In the genomic region with DNA sequence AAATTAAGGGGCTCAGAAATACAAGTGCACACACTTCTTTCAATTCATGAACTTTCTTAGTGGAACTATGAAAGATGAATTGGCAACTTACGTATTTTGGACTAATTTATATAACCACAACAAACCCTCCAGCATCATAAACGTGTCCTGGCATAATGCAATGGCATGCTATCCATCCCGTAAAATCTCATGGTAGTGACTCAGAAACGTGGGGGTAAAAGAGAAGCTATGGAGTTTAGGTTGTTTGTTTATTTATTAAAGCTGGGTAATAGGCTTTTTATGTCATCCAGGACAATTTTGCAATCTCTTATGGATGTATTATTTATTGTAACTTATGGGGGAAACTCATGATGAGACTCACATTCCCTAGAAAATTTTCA, we compare ENCODE assay signal across 23 cellular contexts.
DNase-seq lines count a peak whose midpoint lies in the region; FAIRE-seq and TF ChIP-seq lines count a peak whose summit lies in the region.
"Had no signal": no experiment of that assay in that cellular context is flagged by ENCODE, and none has a peak within 500 bp of the region (broad histone marks: within the 10 kb centered on the region; RNA-seq: fewer than 3 reads in every experiment).

No MANE protein-coding gene starts in this region.

- no peak overlapping the region for H3K14ac ChIP-seq in trophoblast cell (ENCODE audit: low read length)

- TF ChIP-seq POLR2A in breast epithelium (IDR thresholded peaks at IDR 0.05) (no peak), esophagus muscularis mucosa (IDR thresholded peaks at IDR 0.05; ENCODE audit: low read depth) (no peak)

- FAIRE-seq in bronchial epithelial cell (lab: Jason Lieb, UNC): no peak
- FAIRE-seq: G401.6, GM12891, GM19239, K562 had no signal

- no peak overlapping the region for H2BK120ac ChIP-seq in trophoblast cell (ENCODE audit: insufficient read depth, low read length, poor library complexity)

- H3K4me1 Mint-ChIP-seq in MCF 10A (ENCODE audit: insufficient read depth, unreplicated experiment): peaks cover 8% of the 10 kb centered on the region
- peaks cover 11% of the 10 kb centered on the region for H3K4me1 Mint-ChIP-seq in nephron progenitor cell
- H3K4me1 Mint-ChIP-seq: B cell had no signal

- no peak overlapping the region for H3K4me2 ChIP-seq in trophoblast cell (ENCODE audit: low read length)
- H3K4me2 ChIP-seq: BLaER1 treated with 17β-estradiol and CSF1 and Interleukin-3, amounts not matched to agents 10 nM and 100 nM had no signal

- no CpG with 5 or more reads among the region's 4 CpGs for WGBS in trophoblast cell (ENCODE audit: extremely low coverage, insufficient coverage, insufficient read length)
- WGBS in esophagus muscularis mucosa: 81% methylated on average over 4 of the region's 4 CpGs

- H3K9ac ChIP-seq in trophoblast cell (ENCODE audit: low read length): no peak overlapping the region
- H3K9ac ChIP-seq: BLaER1 treated with 17β-estradiol and CSF1 and Interleukin-3, amounts not matched to agents 10 nM and 100 nM had no signal

- TF ChIP-seq CTCF in MCF 10A (IDR thresholded peaks at IDR 0.05; ENCODE audit: unreplicated experiment): no peak
- no peak for TF ChIP-seq CTCF in breast epithelium (IDR thresholded peaks at IDR 0.05)
- no peak for TF ChIP-seq CTCF in RWPE1 (conservative IDR thresholded peaks at IDR 0.05; ENCODE audit: low read depth)
- TF ChIP-seq CTCF in bronchial epithelial cell (IDR thresholded peaks at IDR 0.05; ENCODE audit: insufficient read depth, low read length, severe bottlenecking): no peak
- no peak for TF ChIP-seq CTCF in nephron progenitor cell (IDR thresholded peaks at IDR 0.05)
- TF ChIP-seq CTCF in esophagus muscularis mucosa (IDR thresholded peaks at IDR 0.05): no peak

- H3K27me3 Mint-ChIP-seq in MCF 10A (ENCODE audit: insufficient read depth, unreplicated experiment) (peaks cover 15% of the 10 kb centered on the region), nephron progenitor cell (ENCODE audit: low read depth, poor library complexity) (no peaks in the 10 kb centered on the region)

- no TSS peak for BruUV-seq in MCF 10A (replicated peaks; lab: Mats Ljungman, UMichigan)

- H3K36me3 ChIP-seq in breast epithelium (no peaks in the 10 kb centered on the region), bronchial epithelial cell (ENCODE audit: control insufficient read depth, insufficient read depth, low read length) (no peaks in the 10 kb centered on the region), trophoblast cell (ENCODE audit: control insufficient read depth in 1 of 2, insufficient read depth in 2 of 2, low read length in 2 of 2) (no peaks in the 10 kb centered on the region), esophagus muscularis mucosa (no peaks in the 10 kb centered on the region)
- H3K36me3 ChIP-seq: BLaER1 treated with 17β-estradiol and CSF1 and Interleukin-3, amounts not matched to agents 10 nM and 100 nM had no signal

- H4K8ac ChIP-seq in trophoblast cell (ENCODE audit: low read depth, low read length): no peak overlapping the region

- no peak overlapping the region for H3K23ac ChIP-seq in trophoblast cell (ENCODE audit: low read length)

- peak; percentile 77 for DNase-seq in MCF 10A (ENCODE audit: unreplicated experiment)
- no peak for DNase-seq in breast epithelium (ENCODE audit: low spot score in 2 of 2)
- peak; percentile 7 for DNase-seq in RWPE1 (ENCODE audit: low spot score)
- peak; percentile 17 for DNase-seq in bronchial epithelial cell (ENCODE audit: low read depth)
- DNase-seq in trophoblast cell: peak; percentile 10 to 12
- DNase-seq in HuH-7.5 (ENCODE audit: low spot score): no peak
- DNase-seq in nephron progenitor cell: no peak
- no peak for DNase-seq in esophagus muscularis mucosa (ENCODE audit: extremely low spot score)
- DNase-seq: 8988T; Calu3; CD8-positive, alpha-beta T cell; DMS79 treated with DMSO at 0.1 percent for 48 hours; EL; GOT3; H7; IMR-90 had no signal

- no peaks in the 10 kb centered on the region for H3K79me1 ChIP-seq in trophoblast cell (ENCODE audit: low read length)

- no peak for TF ChIP-seq EP300 in esophagus muscularis mucosa (IDR thresholded peaks at IDR 0.05)

- no peak overlapping the region for H2BK12ac ChIP-seq in trophoblast cell (ENCODE audit: low read length)

- H3K18ac ChIP-seq in trophoblast cell (ENCODE audit: low read length): no peak overlapping the region

- no peak overlapping the region for H3K4ac ChIP-seq in trophoblast cell (ENCODE audit: low read depth, low read length)

- H2BK5ac ChIP-seq in trophoblast cell (ENCODE audit: low read depth, low read length, poor library complexity): no peak overlapping the region

- no peaks in the 10 kb centered on the region for H3K9me3 Mint-ChIP-seq in MCF 10A (ENCODE audit: unreplicated experiment)
- H3K9me3 Mint-ChIP-seq in nephron progenitor cell: no peaks in the 10 kb centered on the region
- H3K9me3 Mint-ChIP-seq: CD8-positive, alpha-beta T cell had no signal

- no peak overlapping the region for H3K27ac ChIP-seq in breast epithelium
- no peak overlapping the region for H3K27ac ChIP-seq in RWPE1
- H3K27ac ChIP-seq in trophoblast cell (ENCODE audit: low read depth, low read length): no peak overlapping the region
- H3K27ac ChIP-seq in esophagus muscularis mucosa (replicated peaks in 1 of 4): no peak overlapping the region
- H3K27ac ChIP-seq: BLaER1 treated with 17β-estradiol and CSF1 and Interleukin-3, amounts not matched to agents 10 nM and 100 nM; HL-60 had no signal

- CTCF ChIA-PET in MCF 10A (lab: Yijun Ruan, JAX) (interaction anchor here (0.5 to 6.1 kb wide), 6 partner anchors 15 to 497 kb away, joined by 3 to 32 read pairs (median 4); no protein-coding TSS in a partner anchor), RWPE1 (lab: Yijun Ruan, JAX) (interaction anchor here (0.6 kb wide), 3 partner anchors 21 to 1950 kb away, joined by 3 to 4 read pairs (median 4); no protein-coding TSS in a partner anchor)

- no peak overlapping the region for H2AFZ ChIP-seq in trophoblast cell (ENCODE audit: insufficient read depth, low read length, poor library complexity)

- H3K4me3 ChIP-seq in breast epithelium: no peak overlapping the region
- H3K4me3 ChIP-seq in bronchial epithelial cell (ENCODE audit: low read depth, low read length): no peak overlapping the region
- no peak overlapping the region for H3K4me3 ChIP-seq in trophoblast cell (ENCODE audit: low read depth, low read length)
- no peak overlapping the region for H3K4me3 ChIP-seq in esophagus muscularis mucosa
- H3K4me3 ChIP-seq: BLaER1 treated with 17β-estradiol and CSF1 and Interleukin-3, amounts not matched to agents 10 nM and 100 nM; K562 had no signal

- H3K27ac Mint-ChIP-seq in MCF 10A (ENCODE audit: low read depth, unreplicated experiment): no peak overlapping the region
- H3K27ac Mint-ChIP-seq in nephron progenitor cell: no peak overlapping the region
- H3K27ac Mint-ChIP-seq: B cell; CD8-positive, alpha-beta T cell had no signal

- intact Hi-C loops in MCF 10A (cut with micrococcal nuclease): no loop called here
- intact Hi-C loops in breast epithelium (cut with DNase I; ENCODE audit: low total_unique reads): no loop called here
- intact Hi-C loops in esophagus muscularis mucosa (cut with DNase I): no loop called here

- H3K4me1 ChIP-seq in breast epithelium: no peaks in the 10 kb centered on the region
- H3K4me1 ChIP-seq in trophoblast cell (ENCODE audit: control insufficient read depth in 1 of 2, insufficient read depth in 2 of 2, low read length in 2 of 2): no peaks in the 10 kb centered on the region
- no peaks in the 10 kb centered on the region for H3K4me1 ChIP-seq in esophagus muscularis mucosa
- H3K4me1 ChIP-seq: BLaER1 treated with 17β-estradiol and CSF1 and Interleukin-3, amounts not matched to agents 10 nM and 100 nM had no signal

- H3K79me2 ChIP-seq in trophoblast cell (ENCODE audit: control insufficient read depth, insufficient read depth, low read length, poor library complexity): no peaks in the 10 kb centered on the region

- no peak overlapping the region for H2AK5ac ChIP-seq in trophoblast cell (ENCODE audit: low read length)

- no peak overlapping the region for H4K12ac ChIP-seq in trophoblast cell (ENCODE audit: low read depth, low read length)

- H3K27me3 ChIP-seq in breast epithelium (peaks cover 0 to 5% of the 10 kb centered on the region in 2 donors), bronchial epithelial cell (ENCODE audit: control insufficient read depth, insufficient read depth, low read length) (no peaks in the 10 kb centered on the region), trophoblast cell (ENCODE audit: insufficient read depth, low read length) (no peaks in the 10 kb centered on the region), esophagus muscularis mucosa (peaks cover 0 to 20% (median 0%) of the 10 kb centered on the region in 4 donors)
- H3K27me3 ChIP-seq: BLaER1 treated with 17β-estradiol and CSF1 and Interleukin-3, amounts not matched to agents 10 nM and 100 nM had no signal

- H3K9me3 ChIP-seq in breast epithelium (no peaks in the 10 kb centered on the region), trophoblast cell (ENCODE audit: insufficient read depth, low read depth, low read length) (no peaks in the 10 kb centered on the region), esophagus muscularis mucosa (no peaks in the 10 kb centered on the region)

- H3K36me3 Mint-ChIP-seq in MCF 10A (ENCODE audit: insufficient read depth, unreplicated experiment) (no peaks in the 10 kb centered on the region), nephron progenitor cell (ENCODE audit: low read depth) (no peaks in the 10 kb centered on the region)
- H3K36me3 Mint-ChIP-seq: CD8-positive, alpha-beta T cell had no signal

- H3K4me3 Mint-ChIP-seq in MCF 10A (ENCODE audit: unreplicated experiment) (no peak overlapping the region), nephron progenitor cell (no peak overlapping the region)
- H3K4me3 Mint-ChIP-seq: B cell; CD8-positive, alpha-beta T cell had no signal

- POLR2A ChIA-PET in MCF 10A (lab: Yijun Ruan, JAX): no interaction called here
- POLR2A ChIA-PET in RWPE1 (lab: Yijun Ruan, JAX; ENCODE audit: low non-redundant PET): no interaction called here

- no peak overlapping the region for H4K91ac ChIP-seq in trophoblast cell (ENCODE audit: low read depth, low read length)

Comparison
In these comparisons a context has a peak if more than half of its experiments do, and no peak if none do; other contexts are left out.
1. DNase-seq: peak in MCF 10A (single experiment), RWPE1 (single experiment), bronchial epithelial cell (single experiment) and trophoblast cell (2 of 2); none in breast epithelium (0 of 2), HuH-7.5 (single experiment), nephron progenitor cell (single experiment) and esophagus muscularis mucosa (single experiment).